In the genomic region with DNA sequence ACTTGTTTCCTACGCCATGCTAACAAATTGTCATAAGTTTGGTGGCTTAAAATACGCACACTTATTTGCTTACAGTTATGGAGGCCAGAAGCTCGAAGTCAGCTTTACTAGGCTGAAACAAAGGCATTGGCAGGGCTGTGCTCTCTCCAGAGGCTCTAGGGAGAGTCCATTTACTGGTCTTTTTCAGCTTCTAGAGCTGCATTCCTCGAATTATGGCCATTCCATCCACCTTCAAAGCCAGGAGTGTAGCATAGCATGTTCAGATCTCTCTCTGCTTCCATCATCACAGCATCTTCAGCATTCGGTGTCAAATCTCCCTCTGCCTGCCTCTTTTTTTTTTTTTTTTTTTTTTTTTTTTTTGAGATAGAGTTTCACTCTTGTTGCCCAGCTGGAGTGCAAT, we compare ENCODE assay signal across 22 cellular contexts.
"Had no signal": no experiment of that assay in that cellular context is flagged by ENCODE, and none has a peak within 500 bp of the region (broad histone marks: within the 10 kb centered on the region; RNA-seq: fewer than 3 reads in every experiment).

No MANE protein-coding gene starts in this region.

- H3K27me3 ChIP-seq: adrenal gland, body of pancreas had no signal

- H3K4me1 ChIP-seq: adrenal gland, body of pancreas had no signal

- H3K36me3 ChIP-seq: adrenal gland had no signal

- H3K4me3 ChIP-seq: adrenal gland, body of pancreas had no signal

- DNase-seq: activated CD4-positive, alpha-beta memory T cell treated with anti-CD3 and anti-CD28 coated beads for 36 hours; activated CD4-positive, alpha-beta T cell treated with anti-CD3 and anti-CD28 coated beads for 36 hours; activated CD4-positive, alpha-beta T cell treated with anti-CD3 and anti-CD28 coated beads, Interleukin-2, amount 10 ng/mL, durations not matched to agents 24 days and 14 days; activated CD4-positive, CD25-positive, alpha-beta regulatory T cell; activated CD4-positive, CD25-positive, alpha-beta regulatory T cell treated with anti-CD3 and anti-CD28 coated beads, Interleukin-2, amount 50 U/mL, for 72 hours; activated CD8-positive, alpha-beta memory T cell treated with anti-CD3 and anti-CD28 coated beads, Interleukin-2, amount 10 ng/mL, durations not matched to agents 7 days and 5 days; activated CD8-positive, alpha-beta memory T cell treated with anti-CD3 and anti-CD28 coated beads, Interleukin-2, amount 50 U/mL, for 4 hours; activated CD8-positive, alpha-beta T cell treated with anti-CD3 and anti-CD28 coated beads, Interleukin-2, amount 10 ng/mL, durations not matched to agents 7 days and 5 days; activated effector memory CD4-positive, alpha-beta T cell treated with anti-CD3 and anti-CD28 coated beads, Interleukin-2, amount 50 U/mL, for 16 hours; activated naive CD4-positive, alpha-beta T cell treated with anti-CD3 and anti-CD28 coated beads for 36 hours; activated naive CD8-positive, alpha-beta T cell treated with anti-CD3 and anti-CD28 coated beads for 36 hours; activated naive CD8-positive, alpha-beta T cell treated with anti-CD3 and anti-CD28 coated beads, Interleukin-2, amount 50 U/mL, for 24 hours; activated T-cell treated with anti-CD3 and anti-CD28 coated beads, Interleukin-2, amount 50 U/mL, for 1 hour; activated T-cell treated with anti-CD3 and anti-CD28 coated beads, Interleukin-2, amount 50 U/mL, for 48 hours; adrenal gland; amygdala; caudate nucleus; cortex of kidney; effector CD8-positive, alpha-beta T cell; T-helper 1 cell; T-helper 17 cell had no signal

- H3K9me3 ChIP-seq: adrenal gland, body of pancreas had no signal

- H3K27ac ChIP-seq: adrenal gland, body of pancreas had no signal
